Comparison of ENCODE assay signal across 22 cellular contexts in the genomic region with DNA sequence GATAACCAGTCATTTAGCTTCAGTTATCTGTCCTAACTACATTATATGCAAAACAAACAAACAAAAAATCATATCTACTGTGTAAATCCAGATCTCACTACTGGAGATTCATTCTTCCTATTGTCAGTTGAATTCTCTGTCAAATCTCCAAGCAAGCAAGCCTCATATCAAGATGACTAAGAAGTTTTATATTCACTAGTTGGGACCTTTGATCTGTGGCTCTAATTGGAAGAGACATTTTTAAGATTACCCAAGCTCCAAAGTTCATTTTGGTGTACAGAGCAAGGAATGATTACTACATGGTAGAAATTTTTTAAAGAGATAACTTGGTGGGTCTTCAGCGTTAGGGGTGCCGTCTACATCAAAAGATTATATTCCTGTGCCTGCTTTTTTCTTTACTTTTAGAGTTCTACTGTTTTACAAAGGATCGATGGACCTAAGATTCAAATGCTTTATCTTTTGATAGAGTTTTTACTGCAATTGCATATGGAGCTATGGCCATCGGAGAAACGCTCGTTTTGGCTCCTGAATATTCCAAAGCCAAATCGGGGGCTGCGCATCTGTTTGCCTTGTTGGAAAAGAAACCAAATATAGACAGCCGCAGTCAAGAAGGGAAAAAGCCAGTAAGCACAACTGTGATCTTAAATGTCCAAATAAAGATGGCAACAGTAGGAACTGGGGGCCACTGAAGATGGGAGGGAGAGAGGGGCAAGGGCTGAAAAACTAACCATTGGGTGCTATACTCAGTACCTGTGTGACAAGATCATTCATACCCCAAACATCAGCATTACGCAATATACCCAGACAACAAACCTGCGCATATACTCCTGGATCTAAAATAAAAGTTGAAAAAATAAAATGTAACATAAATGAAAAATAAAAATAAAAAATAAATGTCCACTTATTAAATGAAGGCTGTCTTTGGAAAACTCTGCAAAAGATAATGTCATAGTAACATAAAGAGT. TPM values are rescaled to one million over a fixed set of nuclear protein-coding genes. Genes with fewer than 3 reads are reported as not detected.
DNase-seq lines count a peak whose midpoint lies in the region; ATAC-seq and TF ChIP-seq lines count a peak whose summit lies in the region.
"Had no signal": no experiment of that assay in that cellular context is flagged by ENCODE, and none has a peak within 500 bp of the region (broad histone marks: within the 10 kb centered on the region; RNA-seq: fewer than 3 reads in every experiment).

No MANE protein-coding gene starts in this region.

- peak; percentile 64 for DNase-seq in LoVo (ENCODE audit: low spot score)
- no peak for DNase-seq in right lobe of liver
- DNase-seq in NCI-H1436 treated with DMSO at 0.1 percent for 48 hours (lab: John Stamatoyannopoulos, UW), result no peak
- no peak for DNase-seq in NCI-H1694 (lab: John Stamatoyannopoulos, UW)
- no peak for DNase-seq in CD8-positive, alpha-beta T cell
- DNase-seq: activated CD4-positive, alpha-beta T cell treated with anti-CD3 and anti-CD28 coated beads, Interleukin-2, amount 50 U/mL, for 4 hours; activated naive CD4-positive, alpha-beta T cell treated with anti-CD3 and anti-CD28 coated beads, Interleukin-2, amount 10 ng/mL, durations not matched to agents 7 days and 5 days; activated T-cell treated with anti-CD3 and anti-CD28 coated beads, Interleukin-2, amount 50 U/mL, for 1 hour; effector memory CD8-positive, alpha-beta T cell; heart left ventricle; immature natural killer cell; naive thymus-derived CD4-positive, alpha-beta T cell; NCI-H526; OCI-M1; pancreas; T-cell had no signal

- H3K9me3 Mint-ChIP-seq in CD8-positive, alpha-beta T cell, result no peaks in the 10 kb centered on the region
- H3K9me3 Mint-ChIP-seq: activated naive CD4-positive, alpha-beta T cell treated with anti-CD3 and anti-CD28 coated beads, Interleukin-2, amount 10 ng/mL, durations not matched to agents 7 days and 5 days had no signal

- H3K9me3 ChIP-seq in right lobe of liver, result no peaks in the 10 kb centered on the region
- H3K9me3 ChIP-seq in CD8-positive, alpha-beta T cell (ENCODE audit: low read length), result no peaks in the 10 kb centered on the region
- H3K9me3 ChIP-seq: ascending aorta, heart left ventricle, pancreas had no signal

- H3K36me3 ChIP-seq in right lobe of liver, result no peaks in the 10 kb centered on the region
- no peaks in the 10 kb centered on the region for H3K36me3 ChIP-seq in CD8-positive, alpha-beta T cell (ENCODE audit: insufficient read depth, low read length)
- H3K36me3 ChIP-seq: ascending aorta, heart left ventricle, pancreas had no signal

- POLR2A ChIA-PET in CD8-positive, alpha-beta T cell (lab: Charles Lee), result no interaction called here

- no peaks in the 10 kb centered on the region for H3K27me3 ChIP-seq in right lobe of liver
- no peaks in the 10 kb centered on the region for H3K27me3 ChIP-seq in CD8-positive, alpha-beta T cell (ENCODE audit: insufficient read depth, low read length)
- H3K27me3 ChIP-seq: ascending aorta, pancreas had no signal

- CTCF ChIA-PET in CD8-positive, alpha-beta T cell (lab: Charles Lee), result no interaction called here

- H3K27ac Mint-ChIP-seq in CD8-positive, alpha-beta T cell, result no peak overlapping the region
- H3K27ac Mint-ChIP-seq: activated naive CD4-positive, alpha-beta T cell treated with anti-CD3 and anti-CD28 coated beads, Interleukin-2, amount 10 ng/mL, durations not matched to agents 7 days and 5 days; effector memory CD8-positive, alpha-beta T cell; IgD-negative memory B cell; immature natural killer cell; naive thymus-derived CD4-positive, alpha-beta T cell; T-cell had no signal

- H3K27me3 Mint-ChIP-seq in CD8-positive, alpha-beta T cell (ENCODE audit: low read depth), result peaks cover 4% of the 10 kb centered on the region
- H3K27me3 Mint-ChIP-seq: activated naive CD4-positive, alpha-beta T cell treated with anti-CD3 and anti-CD28 coated beads, Interleukin-2, amount 10 ng/mL, durations not matched to agents 7 days and 5 days had no signal

- no peaks in the 10 kb centered on the region for H3K36me3 Mint-ChIP-seq in CD8-positive, alpha-beta T cell
- H3K36me3 Mint-ChIP-seq: activated naive CD4-positive, alpha-beta T cell treated with anti-CD3 and anti-CD28 coated beads, Interleukin-2, amount 10 ng/mL, durations not matched to agents 7 days and 5 days; IgD-negative memory B cell; immature natural killer cell; naive thymus-derived CD4-positive, alpha-beta T cell; T-cell had no signal

- peak overlapping the region in 1 of 3 donors; percentile 42 for H3K27ac ChIP-seq in right lobe of liver
- no peak overlapping the region for H3K27ac ChIP-seq in CD8-positive, alpha-beta T cell (ENCODE audit: low read depth, low read length)
- H3K27ac ChIP-seq: ascending aorta, heart left ventricle, pancreas had no signal

- H3K4me3 ChIP-seq in right lobe of liver, result peak overlapping the region in 1 of 3 donors; percentile 33
- no peak overlapping the region for H3K4me3 ChIP-seq in CD8-positive, alpha-beta T cell (ENCODE audit: low read depth, low read length)
- H3K4me3 ChIP-seq: ascending aorta, heart left ventricle, pancreas had no signal

- intact Hi-C loops in right lobe of liver (cut with DNase I), result no loop called here
- intact Hi-C loops in CD8-positive, alpha-beta T cell (cut with DNase I, micrococcal nuclease), result no loop called here

- H3K4me1 ChIP-seq in right lobe of liver, result peaks cover 0 to 19% (median 0%) of the 10 kb centered on the region in 4 donors
- no peaks in the 10 kb centered on the region for H3K4me1 ChIP-seq in CD8-positive, alpha-beta T cell (ENCODE audit: insufficient read depth, low read length)
- H3K4me1 ChIP-seq: ascending aorta, heart left ventricle, pancreas had no signal

- no peaks in the 10 kb centered on the region for H3K4me1 Mint-ChIP-seq in CD8-positive, alpha-beta T cell (ENCODE audit: low read depth)
- H3K4me1 Mint-ChIP-seq: activated naive CD4-positive, alpha-beta T cell treated with anti-CD3 and anti-CD28 coated beads, Interleukin-2, amount 10 ng/mL, durations not matched to agents 7 days and 5 days; IgD-negative memory B cell; immature natural killer cell; naive thymus-derived CD4-positive, alpha-beta T cell; T-cell had no signal

- WGBS in right lobe of liver (ENCODE audit: insufficient coverage, low coverage, low lambda C conversion rate, missing lambda C conversion rate), result 46% methylated on average over 11 of the region's 11 CpGs

- no peak for TF ChIP-seq CTCF in right lobe of liver (IDR thresholded peaks at IDR 0.05)
- no peak for TF ChIP-seq CTCF in CD8-positive, alpha-beta T cell (IDR thresholded peaks at IDR 0.05)

- no peak for TF ChIP-seq POLR2A in right lobe of liver (IDR thresholded peaks at IDR 0.05)

- peak; percentile 14 for ATAC-seq in GM18858 (IDR thresholded peaks at IDR 0.05; ENCODE audit: unreplicated experiment)
- peak; percentile 8 for ATAC-seq in HG02763 (IDR thresholded peaks at IDR 0.05; ENCODE audit: unreplicated experiment)
- peak in 3 of 4 donors; percentile 58 to 69 (median 63) for ATAC-seq in right lobe of liver
- ATAC-seq in GM21619 (IDR thresholded peaks at IDR 0.05; ENCODE audit: unreplicated experiment), result no peak
- ATAC-seq in CD8-positive, alpha-beta T cell, result no peak
- ATAC-seq: effector memory CD8-positive, alpha-beta T cell; heart left ventricle; naive thymus-derived CD4-positive, alpha-beta T cell; pancreas; T-cell had no signal

- no peak overlapping the region for H3K4me3 Mint-ChIP-seq in CD8-positive, alpha-beta T cell
- H3K4me3 Mint-ChIP-seq: activated naive CD4-positive, alpha-beta T cell treated with anti-CD3 and anti-CD28 coated beads, Interleukin-2, amount 10 ng/mL, durations not matched to agents 7 days and 5 days; effector memory CD8-positive, alpha-beta T cell; IgD-negative memory B cell; immature natural killer cell; naive thymus-derived CD4-positive, alpha-beta T cell; T-cell had no signal

RNA-seq across cellular contexts. Expression of a gene that starts 47.9 kb away (rescaled TPM):
- not detected for total RNA-seq in right lobe of liver
- not detected for total RNA-seq in CD8-positive, alpha-beta T cell
- total RNA-seq: ascending aorta; heart left ventricle; lung microvascular endothelial cell; naive thymus-derived CD4-positive, alpha-beta T cell; pancreas had no signal

Comparison
In these comparisons a context has a peak if more than half of its experiments do, and no peak if none do; other contexts are left out.
1. ATAC-seq: peak in GM18858 (single experiment), HG02763 (single experiment) and right lobe of liver (3 of 4); none in GM21619 (single experiment) and CD8-positive, alpha-beta T cell (single experiment).